In the genomic region with DNA sequence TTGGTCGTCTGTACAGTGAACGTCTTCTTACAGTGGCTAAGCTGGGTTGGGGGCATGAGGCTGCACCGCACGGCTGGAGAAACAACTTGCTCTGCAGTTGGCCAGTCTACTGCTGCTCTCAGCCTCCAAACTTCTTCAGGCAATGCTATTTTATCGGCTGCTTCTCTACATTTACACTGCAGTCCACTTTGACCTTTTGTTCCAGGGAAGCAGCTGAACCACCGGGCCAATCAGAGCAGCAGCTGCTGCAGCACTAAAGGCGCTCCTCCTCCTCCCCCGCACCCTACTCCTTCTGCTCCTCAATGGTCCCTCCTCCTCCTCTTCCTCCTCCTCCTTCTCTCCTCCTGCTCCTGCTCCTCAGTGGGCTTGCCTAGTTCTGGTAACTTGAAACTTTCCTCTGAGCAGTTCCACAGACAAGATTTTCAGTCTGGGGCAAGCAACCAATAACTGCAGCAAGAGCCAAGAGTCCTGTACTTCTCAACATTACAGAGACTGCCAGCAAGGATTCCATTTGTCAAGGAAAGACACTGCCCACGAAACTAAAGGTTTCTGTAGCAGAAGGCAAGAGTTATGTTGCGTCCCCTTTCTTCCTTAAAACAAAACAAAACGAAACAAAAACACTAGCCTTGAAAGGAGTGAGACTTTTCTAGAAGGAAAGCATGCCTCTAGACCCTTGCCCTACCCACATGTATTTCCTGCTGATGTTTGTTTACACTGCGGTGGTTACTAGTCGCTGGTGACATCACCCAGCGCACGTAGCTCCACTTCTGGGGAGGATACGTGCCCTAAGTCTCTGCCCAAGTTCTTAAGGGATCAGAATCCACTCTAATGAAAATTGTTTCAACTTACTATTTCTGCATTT, we compare ENCODE assay signal across 8 cellular contexts.
DNase-seq lines count a peak whose midpoint lies in the region; ATAC-seq, FAIRE-seq and TF ChIP-seq lines count a peak whose summit lies in the region.

No MANE protein-coding gene starts in this region.

- peaks cover 8% of the 10 kb centered on the region for H3K4me1 Mint-ChIP-seq in Calu3 (ENCODE audit: low read depth, unreplicated experiment)
- peaks cover 24% of the 10 kb centered on the region for H3K4me1 Mint-ChIP-seq in neural crest cell

- FAIRE-seq in HTR-8/SVneo (lab: Jason Lieb, UNC): peak; percentile 13

- intact Hi-C loops in Calu3 (cut with micrococcal nuclease; ENCODE audit: unreplicated experiment): loop anchor here (5.0 kb wide), 2 partner anchors 289 to 296 kb away; partner anchors contain the start of gene TIGD2
- intact Hi-C loops in Panc1 (cut with micrococcal nuclease; ENCODE audit: unreplicated experiment): no loop called here

- no peaks in the 10 kb centered on the region for H3K9me3 Mint-ChIP-seq in Calu3 (ENCODE audit: low read depth, unreplicated experiment)
- H3K9me3 Mint-ChIP-seq in neural crest cell: no peaks in the 10 kb centered on the region

- peak; percentile 96 for ATAC-seq in GM21447 (IDR thresholded peaks at IDR 0.05; ENCODE audit: unreplicated experiment)
- peak; percentile 93 for ATAC-seq in Panc1

- CTCF ChIA-PET in Calu3 (lab: Charles Lee) (interaction anchor here (0.5 kb wide), 1 partner anchor 227 kb away, joined by 5 read pairs; no protein-coding TSS in a partner anchor), Panc1 (lab: Charles Lee) (no interaction called here)

- BruUV-seq in Calu3 (replicated peaks; lab: Mats Ljungman, UMichigan) (no TSS peak), Panc1 (replicated peaks; lab: Mats Ljungman, UMichigan) (no TSS peak)

- H3K4me1 ChIP-seq in Panc1 (ENCODE audit: control insufficient read depth, insufficient read depth, low read length): no peaks in the 10 kb centered on the region
- H3K4me1 ChIP-seq in subcutaneous abdominal adipose tissue (ENCODE audit: control insufficient read depth in 5 of 5, insufficient read depth in 5 of 5, low read length in 5 of 5): peaks cover 3 to 52% (median 47%) of the 10 kb centered on the region in 5 donors

- H3K9me3 ChIP-seq in Panc1 (ENCODE audit: control insufficient read depth, insufficient read depth, low read depth, low read length) (no peaks in the 10 kb centered on the region), subcutaneous abdominal adipose tissue (ENCODE audit: control insufficient read depth in 5 of 5, low read length in 5 of 5) (no peaks in the 10 kb centered on the region)

- no peak for TF ChIP-seq CTCF in Calu3 (IDR thresholded peaks at IDR 0.05; ENCODE audit: unreplicated experiment)
- no peak for TF ChIP-seq CTCF in Panc1 (IDR thresholded peaks at IDR 0.05)
- no peak for TF ChIP-seq CTCF in foreskin fibroblast (IDR thresholded peaks at IDR 0.05; ENCODE audit: low read depth, low read length)
- no peak for TF ChIP-seq CTCF in neural crest cell (conservative IDR thresholded peaks at IDR 0.05)

- H3K27ac Mint-ChIP-seq in Calu3 (ENCODE audit: unreplicated experiment): peak overlapping the region; percentile 93
- H3K27ac Mint-ChIP-seq in neural crest cell (ENCODE audit: unreplicated experiment): peak overlapping the region; percentile 92

- H3K4me3 ChIP-seq in Panc1 (ENCODE audit: low read depth in 2 of 2, low read length in 2 of 2) (peak overlapping the region; percentile 43 to 67), foreskin fibroblast (ENCODE audit: low read depth in 1 of 2, low read length in 2 of 2) (peak overlapping the region; percentile 62 to 78), subcutaneous abdominal adipose tissue (ENCODE audit: low read depth in 1 of 5, low read length in 5 of 5) (peak overlapping the region; percentile 80 to 96 (median 92))

- H3K36me3 ChIP-seq in Panc1 (ENCODE audit: control insufficient read depth, insufficient read depth, low read length): no peaks in the 10 kb centered on the region
- no peaks in the 10 kb centered on the region for H3K36me3 ChIP-seq in subcutaneous abdominal adipose tissue (ENCODE audit: control insufficient read depth in 5 of 5, insufficient read depth in 5 of 5, low read length in 5 of 5)

- in situ Hi-C loops in Panc1 (cut with HindIII; ENCODE audit: low pct_unique_long_range_greater_than_20kb, low sequenced_read_pairs): no loop called here

- POLR2A ChIA-PET in Panc1 (lab: Charles Lee): interaction anchor here (0.6 kb wide), 1 partner anchor 156 kb away, joined by 4 read pairs; no protein-coding TSS in a partner anchor

- H3K36me3 Mint-ChIP-seq in Calu3 (ENCODE audit: insufficient read depth, unreplicated experiment) (peaks cover 15% of the 10 kb centered on the region), neural crest cell (ENCODE audit: low read depth) (no peaks in the 10 kb centered on the region)

- H3K27me3 ChIP-seq in Panc1 (ENCODE audit: control insufficient read depth, insufficient read depth, low read length) (no peaks in the 10 kb centered on the region), subcutaneous abdominal adipose tissue (ENCODE audit: control insufficient read depth in 5 of 5, insufficient read depth in 4 of 5, low read length in 5 of 5) (no peaks in the 10 kb centered on the region)

- peak overlapping the region; percentile 80 for H3K4me3 Mint-ChIP-seq in Calu3 (ENCODE audit: low read depth, unreplicated experiment)
- peak overlapping the region; percentile 87 for H3K4me3 Mint-ChIP-seq in neural crest cell

- H3K27ac ChIP-seq in Panc1 (ENCODE audit: low read length): peak overlapping the region; percentile 29; the same call in 1 of the 2 replicates
- H3K27ac ChIP-seq in subcutaneous abdominal adipose tissue (ENCODE audit: low read depth, low read length): peak overlapping the region; percentile 96

- peak overlapping the region; percentile 65 to 90 (median 76) for H3K9ac ChIP-seq in subcutaneous abdominal adipose tissue (ENCODE audit: low read length in 5 of 5)

- no peaks in the 10 kb centered on the region for H3K27me3 Mint-ChIP-seq in Calu3 (ENCODE audit: unreplicated experiment)
- no peaks in the 10 kb centered on the region for H3K27me3 Mint-ChIP-seq in neural crest cell (ENCODE audit: low read depth)

- peak; percentile 67 for DNase-seq in Calu3
- DNase-seq in HTR-8/SVneo (ENCODE audit: insufficient read length, low spot score): peak; percentile 36
- peak; percentile 36 for DNase-seq in Panc1 (ENCODE audit: low read depth, low spot score)
- peak; percentile 86 for DNase-seq in activated effector memory CD4-positive, alpha-beta T cell treated with anti-CD3 and anti-CD28 coated beads, Interleukin-2, amount 50 U/mL, for 16 hours
- DNase-seq in foreskin fibroblast: peak; percentile 97
- peak; percentile 38 for DNase-seq in neural crest cell (ENCODE audit: low read depth, low spot score)

Comparison
In these comparisons a context has a peak if more than half of its experiments do, and no peak if none do; other contexts are left out.
1. Peak in every context shown above with its lines: DNase-seq, ATAC-seq, H3K4me3 ChIP-seq and H3K27ac ChIP-seq.
2. DNase-seq: peak in every context shown above with its lines; median percentile 97 in foreskin fibroblast; 86 in activated effector memory CD4-positive, alpha-beta T cell treated with anti-CD3 and anti-CD28 coated beads, Interleukin-2, amount 50 U/mL, for 16 hours; 67 in Calu3; 38 in neural crest cell; 36 in HTR-8/SVneo; 36 in Panc1.